ENCODE assay signal across 8 cellular contexts in the genomic region with DNA sequence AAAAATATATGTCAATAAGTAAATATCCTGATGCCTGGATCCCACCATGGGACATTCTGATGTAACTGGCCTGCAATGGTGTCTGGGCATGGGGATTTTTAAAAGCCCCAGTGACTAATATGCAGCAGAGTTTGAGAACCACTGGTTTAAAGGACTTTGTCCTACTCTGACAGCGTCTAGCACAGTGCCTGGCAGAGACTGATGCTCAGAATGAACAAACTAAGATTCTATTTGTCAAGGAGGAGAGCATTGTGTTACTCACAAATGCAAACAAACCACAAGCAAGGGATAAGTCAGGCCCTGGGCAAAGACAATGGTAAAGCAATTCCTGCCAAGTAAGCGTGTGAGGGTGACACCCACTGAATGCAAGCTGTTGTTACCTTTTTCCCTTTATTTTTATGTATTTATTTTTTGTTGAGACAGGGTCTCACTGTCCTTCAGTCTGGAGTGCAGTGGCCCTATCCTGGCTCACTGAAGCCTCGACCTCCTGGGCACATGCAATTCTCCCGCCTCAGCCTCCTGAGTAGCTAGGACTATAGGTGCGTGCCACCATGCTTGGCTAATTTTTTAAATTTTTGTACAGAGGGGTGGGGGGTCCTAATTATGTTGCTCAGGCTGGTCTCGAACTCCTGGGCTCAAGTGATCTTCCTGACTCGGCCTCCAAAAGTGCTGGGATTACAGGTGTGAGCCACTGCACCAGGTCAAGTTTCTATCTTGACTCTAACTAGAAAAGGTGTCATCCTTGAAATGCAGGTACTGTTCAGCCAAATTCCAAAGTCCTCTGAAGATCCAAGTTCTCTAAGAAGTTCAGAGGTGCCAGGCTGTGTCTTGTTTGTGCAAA. TPM values are rescaled to one million over a fixed set of nuclear protein-coding genes. Genes with fewer than 3 reads are reported as not detected.
DNase-seq lines count a peak whose midpoint lies in the region; ATAC-seq, FAIRE-seq and TF ChIP-seq lines count a peak whose summit lies in the region.

No MANE protein-coding gene starts in this region.

- H3K27ac ChIP-seq in CD8-positive, alpha-beta T cell (ENCODE audit: low read depth, low read length), result no peak overlapping the region

- H3K36me3 Mint-ChIP-seq in CD8-positive, alpha-beta T cell, result peaks cover 15% of the 10 kb centered on the region
- H3K36me3 Mint-ChIP-seq in neural crest cell (ENCODE audit: low read depth), result peaks cover 17% of the 10 kb centered on the region

- DNase-seq in CD8-positive, alpha-beta T cell, result no peak
- DNase-seq in NCI-H460 (ENCODE audit: extremely low read depth, low read depth) (peak; percentile 34), dermis blood vessel endothelial cell (peak; percentile 5), neural crest cell (ENCODE audit: low read depth, low spot score) (no peak), SKM-1 (lab: John Stamatoyannopoulos, UW; ENCODE audit: unreplicated experiment) (no peak), urothelium cell line (ENCODE audit: low spot score) (no peak)

- H3K27me3 ChIP-seq in CD8-positive, alpha-beta T cell (ENCODE audit: insufficient read depth, low read length), result no peaks in the 10 kb centered on the region

- TF ChIP-seq CTCF in CD8-positive, alpha-beta T cell (IDR thresholded peaks at IDR 0.05), result no peak
- TF ChIP-seq CTCF in neural crest cell (conservative IDR thresholded peaks at IDR 0.05), result no peak

- intact Hi-C loops in CD8-positive, alpha-beta T cell (cut with DNase I, micrococcal nuclease), result loop anchor here (1.0 to 10.0 kb wide), 9 partner anchors 9 to 1337 kb away; a partner anchor contains a TSS

- ATAC-seq in CD8-positive, alpha-beta T cell, result no peak
- ATAC-seq in GM21723 (IDR thresholded peaks at IDR 0.05; ENCODE audit: unreplicated experiment) (no peak), HG03280 (IDR thresholded peaks at IDR 0.05; ENCODE audit: unreplicated experiment) (no peak)

- peaks cover 10% of the 10 kb centered on the region for H3K9me3 Mint-ChIP-seq in CD8-positive, alpha-beta T cell
- H3K9me3 Mint-ChIP-seq in neural crest cell, result peaks cover 14% of the 10 kb centered on the region

- FAIRE-seq in urothelium cell line (lab: Jason Lieb, UNC), result no peak

- CTCF ChIA-PET in CD8-positive, alpha-beta T cell (lab: Charles Lee), result interaction anchor here (1.1 kb wide), 1 partner anchor 87 kb away, joined by 3 read pairs; no protein-coding TSS in a partner anchor

- peaks cover 13% of the 10 kb centered on the region for H3K4me1 ChIP-seq in CD8-positive, alpha-beta T cell (ENCODE audit: insufficient read depth, low read length)

- POLR2A ChIA-PET in CD8-positive, alpha-beta T cell (lab: Charles Lee), result interaction anchor here (1.1 to 3.2 kb wide), 2 partner anchors 9 to 1391 kb away, joined by 3 to 17 read pairs; no protein-coding TSS in a partner anchor

- no peaks in the 10 kb centered on the region for H3K36me3 ChIP-seq in CD8-positive, alpha-beta T cell (ENCODE audit: insufficient read depth, low read length)

- peak overlapping the region; percentile 80 for H3K4me3 ChIP-seq in CD8-positive, alpha-beta T cell (ENCODE audit: low read depth, low read length)

- peak overlapping the region; percentile 67 for H3K27ac Mint-ChIP-seq in CD8-positive, alpha-beta T cell
- no peak overlapping the region for H3K27ac Mint-ChIP-seq in neural crest cell (ENCODE audit: unreplicated experiment)

- H3K9me3 ChIP-seq in CD8-positive, alpha-beta T cell (ENCODE audit: low read length), result no peaks in the 10 kb centered on the region

- peaks cover 31% of the 10 kb centered on the region for H3K4me1 Mint-ChIP-seq in CD8-positive, alpha-beta T cell (ENCODE audit: low read depth)
- peaks cover 13% of the 10 kb centered on the region for H3K4me1 Mint-ChIP-seq in neural crest cell

- H3K27me3 Mint-ChIP-seq in CD8-positive, alpha-beta T cell (ENCODE audit: low read depth), result no peaks in the 10 kb centered on the region
- peaks cover 24% of the 10 kb centered on the region for H3K27me3 Mint-ChIP-seq in neural crest cell (ENCODE audit: low read depth)

- peak overlapping the region; percentile 91 for H3K4me3 Mint-ChIP-seq in CD8-positive, alpha-beta T cell
- H3K4me3 Mint-ChIP-seq in neural crest cell, result peak overlapping the region; percentile 85

RNA-seq across cellular contexts. Expression of a gene that starts 0.9 kb away (rescaled TPM):
- 1 to 10 TPM; 9.5 to 9.8 TPM for total RNA-seq in CD8-positive, alpha-beta T cell
- 12.1 and 13.5 TPM in 2 replicates for total RNA-seq in NCI-H460 (2014; rRNA removed; shearing (Covaris generic))
- polyA plus RNA-seq in NCI-H460 (2014; cell fraction: nucleus; rRNA removed), result 15.0 and 21.1 TPM in 2 replicates
- total RNA-seq in dermis blood vessel endothelial cell (19.9 and 26.0 TPM in 2 replicates), neural crest cell (6.0 and 7.7 TPM in 2 replicates)

Comparison
In these comparisons a context has a peak if more than half of its experiments do, and no peak if none do; other contexts are left out.
1. DNase-seq: peak in NCI-H460 (single experiment) and dermis blood vessel endothelial cell (single experiment); none in CD8-positive, alpha-beta T cell (0 of 7), neural crest cell (single experiment), SKM-1 (single experiment) and urothelium cell line (single experiment).